Comparison of ENCODE assay signal across 27 cellular contexts in genomic region chr5:35335752-35336151, GRCh38.
"Had no signal": no experiment of that assay in that cellular context is flagged by ENCODE, and none has a peak within 500 bp of the region (broad histone marks: within the 10 kb centered on the region; RNA-seq: fewer than 3 reads in every experiment).

No MANE protein-coding gene starts in this region.

- H3K9me3 Mint-ChIP-seq: activated CD4-positive, alpha-beta T cell treated with anti-CD3 and anti-CD28 coated beads, Interleukin-2, amount 10 ng/mL, durations not matched to agents 24 days and 14 days; activated naive CD4-positive, alpha-beta T cell treated with anti-CD3 and anti-CD28 coated beads, Interleukin-2, amount 50 U/mL, for 24 hours; activated T-cell treated with anti-CD3 and anti-CD28 coated beads, Interleukin-2, amount 50 U/mL, for 24 hours; activated T-helper 1 cell treated with anti-CD3 and anti-CD28 coated beads, Interleukin-12 subunit alpha, Interleukin-12 subunit beta, Interleukin-2, Interleukin-4 antibody, amounts not matched to agents 30 ng/mL and 10 ng/mL and 1 ng/mL, durations not matched to agents 14 hours and 24 hours and 36 hours had no signal

- H3K4me1 Mint-ChIP-seq: activated B cell treated with CpG ODN at 0.5 μM for 24 hours; activated CD4-positive, alpha-beta T cell treated with anti-CD3 and anti-CD28 coated beads, Interleukin-2, amount 10 ng/mL, durations not matched to agents 24 days and 14 days; activated CD8-positive, alpha-beta memory T cell treated with anti-CD3 and anti-CD28 coated beads, Interleukin-2, amount 10 ng/mL, durations not matched to agents 7 days and 5 days; activated naive CD4-positive, alpha-beta T cell treated with anti-CD3 and anti-CD28 coated beads, Interleukin-2, amount 50 U/mL, for 24 hours had no signal

- H3K9ac ChIP-seq: KMS-11 had no signal

- H3K36me3 Mint-ChIP-seq: activated CD8-positive, alpha-beta memory T cell treated with anti-CD3 and anti-CD28 coated beads, Interleukin-2, amount 10 ng/mL, durations not matched to agents 7 days and 5 days; activated naive CD4-positive, alpha-beta T cell treated with anti-CD3 and anti-CD28 coated beads, Interleukin-2, amount 50 U/mL, for 24 hours had no signal

- H3K27ac ChIP-seq: KMS-11, SK-N-MC had no signal

- DNase-seq: activated B cell treated with CpG ODN at 0.5 μM for 24 hours; activated CD4-positive, alpha-beta T cell treated with anti-CD3 and anti-CD28 coated beads for 1 hour; activated CD4-positive, alpha-beta T cell treated with anti-CD3 and anti-CD28 coated beads, Interleukin-2, amount 10 ng/mL, durations not matched to agents 24 days and 14 days; activated CD4-positive, alpha-beta T cell treated with anti-CD3 and anti-CD28 coated beads, Interleukin-2, amount 50 U/mL, for 48 hours; activated CD8-positive, alpha-beta memory T cell treated with anti-CD3 and anti-CD28 coated beads, Interleukin-2, amount 10 ng/mL, durations not matched to agents 7 days and 5 days; activated effector memory CD4-positive, alpha-beta T cell treated with Interleukin-2 at 50 U/mL for 16 hours; activated naive CD4-positive, alpha-beta T cell; activated T-cell treated with anti-CD3 and anti-CD28 coated beads, Interleukin-2, amount 50 U/mL, for 24 hours; aorta; central memory CD4-positive, alpha-beta T cell; NCI-H1092; NCI-H1417; NCI-H1930; NCI-H2171; NCI-H2227 treated with DMSO at 0.1 percent for 48 hours; NCI-H446 treated with DMSO at 0.1 percent for 48 hours; NCI-H524 treated with DMSO at 0.1 percent for 48 hours; NK-92 treated with Interleukin-12 subunit alpha and Interleukin-12 subunit beta, amount 100 ng/mL, for 24 hours; OCI-M1; RPMI8226; SW 1271 had no signal

- H3K27me3 Mint-ChIP-seq: activated B cell treated with CpG ODN at 0.5 μM for 24 hours; activated CD4-positive, alpha-beta T cell treated with anti-CD3 and anti-CD28 coated beads, Interleukin-2, amount 10 ng/mL, durations not matched to agents 24 days and 14 days had no signal

- ATAC-seq: activated CD8-positive, alpha-beta memory T cell treated with anti-CD3 and anti-CD28 coated beads, Interleukin-2, amount 10 ng/mL, durations not matched to agents 7 days and 5 days; Panc1; Right ventricle myocardium inferior had no signal

- H3K4me3 ChIP-seq: SK-N-MC had no signal

- H3K27ac Mint-ChIP-seq: activated B cell treated with CpG ODN at 0.5 μM for 24 hours; activated CD4-positive, alpha-beta T cell treated with anti-CD3 and anti-CD28 coated beads, Interleukin-2, amount 10 ng/mL, durations not matched to agents 24 days and 14 days; activated CD8-positive, alpha-beta memory T cell treated with anti-CD3 and anti-CD28 coated beads, Interleukin-2, amount 10 ng/mL, durations not matched to agents 7 days and 5 days; activated naive CD4-positive, alpha-beta T cell treated with anti-CD3 and anti-CD28 coated beads, Interleukin-2, amount 50 U/mL, for 24 hours; activated T-cell treated with anti-CD3 and anti-CD28 coated beads, Interleukin-2, amount 50 U/mL, for 24 hours; activated T-helper 1 cell treated with anti-CD3 and anti-CD28 coated beads, Interleukin-12 subunit alpha, Interleukin-12 subunit beta, Interleukin-2, Interleukin-4 antibody, amounts not matched to agents 30 ng/mL and 10 ng/mL and 1 ng/mL, durations not matched to agents 14 hours and 24 hours and 36 hours had no signal

- H3K4me2 ChIP-seq: KMS-11 had no signal

- H3K4me3 Mint-ChIP-seq: activated B cell treated with CpG ODN at 0.5 μM for 24 hours; activated CD4-positive, alpha-beta T cell treated with anti-CD3 and anti-CD28 coated beads, Interleukin-2, amount 10 ng/mL, durations not matched to agents 24 days and 14 days; activated CD8-positive, alpha-beta memory T cell treated with anti-CD3 and anti-CD28 coated beads, Interleukin-2, amount 10 ng/mL, durations not matched to agents 7 days and 5 days; activated naive CD4-positive, alpha-beta T cell treated with anti-CD3 and anti-CD28 coated beads, Interleukin-2, amount 50 U/mL, for 24 hours; activated T-cell treated with anti-CD3 and anti-CD28 coated beads, Interleukin-2, amount 50 U/mL, for 24 hours; activated T-helper 1 cell treated with anti-CD3 and anti-CD28 coated beads, Interleukin-12 subunit alpha, Interleukin-12 subunit beta, Interleukin-2, Interleukin-4 antibody, amounts not matched to agents 30 ng/mL and 10 ng/mL and 1 ng/mL, durations not matched to agents 14 hours and 24 hours and 36 hours had no signal
